Comparison of ENCODE assay signal across 9 cellular contexts in genomic region chr2:65436825-65437221, GRCh38. TPM values are rescaled to one million over a fixed set of nuclear protein-coding genes. Genes with fewer than 3 reads are reported as not detected.
DNase-seq lines count a peak whose midpoint lies in the region; ATAC-seq, FAIRE-seq and TF ChIP-seq lines count a peak whose summit lies in the region.
"Had no signal": no experiment of that assay in that cellular context is flagged by ENCODE, and none has a peak within 500 bp of the region (broad histone marks: within the 10 kb centered on the region; RNA-seq: fewer than 3 reads in every experiment).

No MANE protein-coding gene starts in this region.

- no peaks in the 10 kb centered on the region for H3K36me3 ChIP-seq in kidney (ENCODE audit: control insufficient read depth in 1 of 2, insufficient read depth in 2 of 2, low read length in 2 of 2)

- H3K9me3 ChIP-seq in kidney (ENCODE audit: control insufficient read depth in 1 of 2, low read length in 2 of 2) = no peaks in the 10 kb centered on the region

- no peak for FAIRE-seq in kidney (lab: Jason Lieb, UNC)
- FAIRE-seq: colon had no signal

- peak overlapping the region; percentile 3 for H3K27ac Mint-ChIP-seq in activated naive CD8-positive, alpha-beta T cell treated with anti-CD3 and anti-CD28 coated beads for 36 hours

- peaks cover 2 to 5% of the 10 kb centered on the region in 2 donors for H3K4me1 ChIP-seq in kidney (ENCODE audit: control insufficient read depth in 1 of 2, insufficient read depth in 1 of 2, low read depth in 1 of 2, low read length in 2 of 2)

- intact Hi-C loops in kidney (cut with DNase I) = loop anchor here (10.0 kb wide), 1 partner anchor 172 kb away; no protein-coding TSS in a partner anchor

- DNase-seq in LoVo (ENCODE audit: low spot score) = peak; percentile 65
- DNase-seq in activated naive CD8-positive, alpha-beta T cell treated with anti-CD3 and anti-CD28 coated beads for 36 hours = peak; percentile 69
- DNase-seq in kidney = no peak
- peak; percentile 29 to 46 for DNase-seq in stimulated activated CD8-positive, alpha-beta memory T cell treated with anti-CD3 and anti-CD28 coated beads, Interleukin-7, amount 100 ng/mL, for 48 hours (ENCODE audit: extremely low read depth in 1 of 2, low read depth in 1 of 2)
- no peak for DNase-seq in CD1c-positive myeloid dendritic cell (ENCODE audit: extremely low spot score)
- DNase-seq in superior temporal gyrus (ENCODE audit: extremely low spot score) = no peak

- H3K4me3 ChIP-seq in kidney (ENCODE audit: low read length in 2 of 2) = peak overlapping the region; percentile 89

- no peaks in the 10 kb centered on the region for H3K9me3 Mint-ChIP-seq in activated naive CD8-positive, alpha-beta T cell treated with anti-CD3 and anti-CD28 coated beads for 36 hours

- H3K27me3 Mint-ChIP-seq in activated naive CD8-positive, alpha-beta T cell treated with anti-CD3 and anti-CD28 coated beads for 36 hours = peaks cover 68% of the 10 kb centered on the region

- peak overlapping the region; percentile 5 to 76 for H3K9ac ChIP-seq in kidney (ENCODE audit: low read length in 2 of 2)

- TF ChIP-seq POLR2A in GM18505 (IDR thresholded peaks at IDR 0.05; ENCODE audit: borderline replicate concordance, extremely low read depth, insufficient read depth, insufficient read length) = no peak

- H3K36me3 Mint-ChIP-seq in activated naive CD8-positive, alpha-beta T cell treated with anti-CD3 and anti-CD28 coated beads for 36 hours = no peaks in the 10 kb centered on the region

- peak overlapping the region; percentile 91 to 95 for H3K27ac ChIP-seq in kidney (ENCODE audit: low read depth in 2 of 2, low read length in 2 of 2)

- H3K4me3 Mint-ChIP-seq in activated naive CD8-positive, alpha-beta T cell treated with anti-CD3 and anti-CD28 coated beads for 36 hours = peak overlapping the region; percentile 89

- peaks cover 17% of the 10 kb centered on the region for H3K4me1 Mint-ChIP-seq in activated naive CD8-positive, alpha-beta T cell treated with anti-CD3 and anti-CD28 coated beads for 36 hours

- ATAC-seq in GM18505 (IDR thresholded peaks at IDR 0.05; ENCODE audit: unreplicated experiment) = peak; percentile 52
- ATAC-seq in GM21825 (IDR thresholded peaks at IDR 0.05; ENCODE audit: unreplicated experiment) = peak; percentile 61

- TF ChIP-seq CTCF in kidney (IDR thresholded peaks at IDR 0.05; ENCODE audit: borderline replicate concordance, extremely low read depth, insufficient read depth) = no peak

RNA-seq across cellular contexts. Expression of gene SPRED2, which starts 4.4 kb away (rescaled TPM):
- total RNA-seq in activated naive CD8-positive, alpha-beta T cell treated with anti-CD3 and anti-CD28 coated beads for 36 hours = 1 to 10 TPM; 9.5 to 9.7 TPM
- 42.3 TPM for total RNA-seq in kidney
- 8.9 TPM for polyA plus RNA-seq in kidney (ENCODE audit: insufficient read depth, low read depth, low replicate concordance)

Comparison
In these comparisons a context has a peak if more than half of its experiments do, and no peak if none do; other contexts are left out.
1. DNase-seq: peak in LoVo (single experiment), activated naive CD8-positive, alpha-beta T cell treated with anti-CD3 and anti-CD28 coated beads for 36 hours (single experiment) and stimulated activated CD8-positive, alpha-beta memory T cell treated with anti-CD3 and anti-CD28 coated beads, Interleukin-7, amount 100 ng/mL, for 48 hours (2 of 2); none in kidney (single experiment), CD1c-positive myeloid dendritic cell (single experiment) and superior temporal gyrus (single experiment).